ENCODE assay signal across 15 cellular contexts in the genomic region with DNA sequence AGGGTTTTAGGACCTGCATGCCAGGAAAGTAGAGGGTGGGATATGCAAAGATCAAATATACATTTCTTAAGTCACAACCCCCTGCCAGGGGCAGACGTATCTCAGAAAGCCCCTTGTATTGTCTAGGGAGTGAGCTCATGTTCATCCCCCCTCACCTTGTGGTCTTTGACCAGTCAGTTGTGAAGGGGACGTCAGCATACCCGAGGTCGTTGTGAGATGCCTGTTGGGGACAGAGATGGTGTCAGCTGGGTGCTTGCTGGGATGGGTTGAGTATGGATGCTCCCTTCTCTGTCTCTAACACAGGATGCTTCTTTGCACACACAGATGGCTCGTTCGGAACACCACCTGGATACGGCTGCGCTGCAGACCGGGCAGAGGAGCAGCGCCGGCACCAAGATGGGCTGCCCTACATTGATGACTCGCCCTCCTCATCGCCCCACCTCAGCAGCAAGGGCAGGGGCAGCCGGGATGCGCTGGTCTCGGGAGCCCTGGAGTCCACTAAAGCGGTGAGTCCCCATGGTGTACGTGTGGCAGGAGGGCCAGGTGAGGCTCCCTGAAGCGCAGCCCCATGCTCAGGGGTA.
"Had no signal": no experiment of that assay in that cellular context is flagged by ENCODE, and none has a peak within 500 bp of the region (broad histone marks: within the 10 kb centered on the region; RNA-seq: fewer than 3 reads in every experiment).

No MANE protein-coding gene starts in this region.

- H3K9me3 Mint-ChIP-seq: brain; naive B cell; stimulated activated memory B cell treated with anti-CD40 and anti-IgM and Interleukin-4, amounts not matched to agents 10 μg/mL and 1 μg/mL and 100 μg/mL, for 72 hours; T-helper 2 cell treated with Interferon-gamma antibody and Interleukin-4, amounts not matched to agents 5 μg/mL and 100 μg/mL, for 36 hours had no signal

- DNase-seq: activated CD4-positive, CD25-positive, alpha-beta regulatory T cell treated with anti-CD3 and anti-CD28 coated beads, Interleukin-2, amount 50 U/mL, for 72 hours; activated effector memory CD4-positive, alpha-beta T cell treated with Interleukin-2 at 50 U/mL for 16 hours; amygdala; cerebellar nuclear complex; esophagus squamous epithelium; foreskin fibroblast; naive B cell; nucleus accumbens; right lobe of liver; tibial artery had no signal

- H3K9me3 ChIP-seq: esophagus squamous epithelium, right lobe of liver, tibial artery had no signal

- H3K27ac Mint-ChIP-seq: activated naive CD8-positive, alpha-beta T cell; brain; progenitor cell of endocrine pancreas; stimulated activated memory B cell treated with anti-CD40 and anti-IgM and Interleukin-4, amounts not matched to agents 10 μg/mL and 1 μg/mL and 100 μg/mL, for 72 hours; T-helper 2 cell treated with Interferon-gamma antibody and Interleukin-4, amounts not matched to agents 5 μg/mL and 100 μg/mL, for 36 hours had no signal

- H3K27ac ChIP-seq: esophagus squamous epithelium, right lobe of liver, tibial artery had no signal

- ATAC-seq: right lobe of liver; stimulated activated memory B cell treated with anti-CD40 and anti-IgM and Interleukin-4, amounts not matched to agents 10 μg/mL and 1 μg/mL and 100 μg/mL, for 72 hours had no signal

- H3K4me3 Mint-ChIP-seq: activated naive CD8-positive, alpha-beta T cell; brain; naive B cell; stimulated activated memory B cell treated with anti-CD40 and anti-IgM and Interleukin-4, amounts not matched to agents 10 μg/mL and 1 μg/mL and 100 μg/mL, for 72 hours; T-helper 2 cell treated with Interferon-gamma antibody and Interleukin-4, amounts not matched to agents 5 μg/mL and 100 μg/mL, for 36 hours had no signal

- H3K4me3 ChIP-seq: esophagus squamous epithelium, right lobe of liver, tibial artery had no signal

- H3K36me3 Mint-ChIP-seq: activated naive CD8-positive, alpha-beta T cell had no signal

- H3K27me3 Mint-ChIP-seq: activated naive CD8-positive, alpha-beta T cell; brain; naive B cell; progenitor cell of endocrine pancreas; stimulated activated memory B cell treated with anti-CD40 and anti-IgM and Interleukin-4, amounts not matched to agents 10 μg/mL and 1 μg/mL and 100 μg/mL, for 72 hours had no signal

- H3K27me3 ChIP-seq: esophagus squamous epithelium, right lobe of liver, tibial artery had no signal
